In genomic region chr5:121008041-121008440, GRCh38 we compare ENCODE assay signal across 23 cellular contexts.
"Had no signal": no experiment of that assay in that cellular context is flagged by ENCODE, and none has a peak within 500 bp of the region (broad histone marks: within the 10 kb centered on the region; RNA-seq: fewer than 3 reads in every experiment).

No MANE protein-coding gene starts in this region.

- H3K27me3 ChIP-seq: colonic mucosa, esophagus muscularis mucosa, esophagus squamous epithelium, foreskin keratinocyte, gastrocnemius medialis, gastroesophageal sphincter had no signal

- H3K9me3 ChIP-seq: colonic mucosa, esophagus muscularis mucosa, esophagus squamous epithelium, gastrocnemius medialis, gastroesophageal sphincter, heart left ventricle had no signal

- DNase-seq: colonic mucosa; cortex of kidney; dermis blood vessel endothelial cell; dorsolateral prefrontal cortex; effector CD4-positive, alpha-beta T cell; effector CD8-positive, alpha-beta T cell; effector memory CD4-positive, alpha-beta T cell; effector memory CD8-positive, alpha-beta T cell; endodermal cell; erythroblast; esophagus squamous epithelium; foreskin fibroblast; foreskin keratinocyte; foreskin melanocyte; gastrocnemius medialis; glutamatergic neuron; head of caudate nucleus; heart left ventricle; heart right ventricle had no signal

- H3K4me1 ChIP-seq: colonic mucosa, esophagus muscularis mucosa, esophagus squamous epithelium, foreskin keratinocyte, gastrocnemius medialis, gastroesophageal sphincter, heart left ventricle, heart right ventricle had no signal

- H3K27ac ChIP-seq: colonic mucosa, coronary artery, dorsolateral prefrontal cortex, epithelial cell of prostate, esophagus muscularis mucosa, esophagus squamous epithelium, foreskin keratinocyte, gastrocnemius medialis, gastroesophageal sphincter, heart left ventricle, heart right ventricle had no signal

- H3K4me3 ChIP-seq: colonic mucosa, coronary artery, dorsolateral prefrontal cortex, esophagus muscularis mucosa, esophagus squamous epithelium, gastrocnemius medialis, gastroesophageal sphincter, heart left ventricle, heart right ventricle had no signal

- H3K36me3 ChIP-seq: colonic mucosa, esophagus muscularis mucosa, esophagus squamous epithelium, gastrocnemius medialis, gastroesophageal sphincter, heart left ventricle, heart right ventricle had no signal
